In genomic region chr19:47641891-47642485, GRCh38 we compare ENCODE assay signal across 24 cellular contexts. TPM values are rescaled to one million over a fixed set of nuclear protein-coding genes. Genes with fewer than 3 reads are reported as not detected.
DNase-seq lines count a peak whose midpoint lies in the region; ATAC-seq, FAIRE-seq and TF ChIP-seq lines count a peak whose summit lies in the region.
"Had no signal": no experiment of that assay in that cellular context is flagged by ENCODE, and none has a peak within 500 bp of the region (broad histone marks: within the 10 kb centered on the region; RNA-seq: fewer than 3 reads in every experiment).

No MANE protein-coding gene starts in this region.

- DNase-seq in DMS153 (lab: John Stamatoyannopoulos, UW) (peak; percentile 2), DMS153 treated with DMSO at 0.1 percent for 48 hours (lab: John Stamatoyannopoulos, UW; ENCODE audit: unreplicated experiment) (no peak), A549 (ENCODE audit: low read depth in 1 of 2, low spot score in 1 of 2) (no peak), Panc1 (ENCODE audit: low read depth, low spot score) (no peak), epithelial cell of esophagus (ENCODE audit: low read depth) (peak; percentile 59), HTR-8/SVneo (ENCODE audit: insufficient read length, low spot score) (no peak)
- DNase-seq in central memory CD4-positive, alpha-beta T cell: no peak
- DNase-seq: activated CD4-positive, alpha-beta T cell treated with anti-CD3 and anti-CD28 coated beads, Interleukin-2, amount 50 U/mL, for 48 hours; activated naive CD4-positive, alpha-beta T cell treated with anti-CD3 and anti-CD28 coated beads, Interleukin-2, amount 50 U/mL, for 16 hours; anterior cingulate cortex; left lung; naive B cell; NCI-H1436; NCI-H2107; NCI-H510A; PC-9; stimulated activated CD4-positive, alpha-beta T cell treated with anti-CD3 and anti-CD28 coated beads, Interleukin-4, amount 100 ng/mL, for 4 hours had no signal

- H3K4me3 ChIP-seq in A549: no peak overlapping the region
- H3K4me3 ChIP-seq in Panc1 (ENCODE audit: low read depth in 2 of 2, low read length in 2 of 2): no peak overlapping the region
- H3K4me3 ChIP-seq in epithelial cell of esophagus (ENCODE audit: low read length): no peak overlapping the region
- H3K4me3 ChIP-seq: left lung, PC-9, prostate gland had no signal

- H3K9me3 ChIP-seq in A549 (no peaks in the 10 kb centered on the region), Panc1 (ENCODE audit: control insufficient read depth, insufficient read depth, low read depth, low read length) (no peaks in the 10 kb centered on the region)
- H3K9me3 ChIP-seq: left lung, prostate gland had no signal

- ATAC-seq in A549 (no peak), Panc1 (no peak), HG03378 (IDR thresholded peaks at IDR 0.05; ENCODE audit: unreplicated experiment) (no peak)
- ATAC-seq: activated CD4-positive, CD25-positive, alpha-beta regulatory T cell treated with anti-CD3 and anti-CD28 coated beads, Interleukin-2, amount 50 U/mL, for 24 hours; left lung; sciatic nerve; stimulated activated memory B cell treated with anti-CD40 and anti-IgM and Interleukin-4, amounts not matched to agents 10 μg/mL and 1 μg/mL and 100 μg/mL, for 72 hours had no signal

- CTCF ChIA-PET in A549 (lab: Yijun Ruan, JAX) (no interaction called here), Panc1 (lab: Charles Lee) (no interaction called here)

- BruUV-seq in Panc1 (replicated peaks; lab: Mats Ljungman, UMichigan): TSS peak; percentile 45

- no peak overlapping the region for H3K27ac ChIP-seq in A549
- no peak overlapping the region for H3K27ac ChIP-seq in Panc1 (ENCODE audit: low read length)
- H3K27ac ChIP-seq: 22Rv1, left lung, PC-9, prostate gland had no signal

- no peak for TF ChIP-seq RAD21 in A549 (conservative IDR thresholded peaks at IDR 0.05 in 1 of 2, IDR thresholded peaks at IDR 0.05 in 1 of 2)

- TF ChIP-seq POLR2A in A549 (IDR thresholded peaks at IDR 0.05; ENCODE audit: low read length): no peak

- H3K4me1 ChIP-seq in A549 (0 out of 3 replicates have a peak, but pooled peaks cover 3% of the 10 kb centered on the region), Panc1 (ENCODE audit: control insufficient read depth, insufficient read depth, low read length) (peaks cover 11% of the 10 kb centered on the region)
- H3K4me1 ChIP-seq: prostate gland had no signal

- FAIRE-seq in A549 (lab: Jason Lieb, UNC) (peak; percentile 18), HTR-8/SVneo (lab: Jason Lieb, UNC) (no peak)
- FAIRE-seq: GM12891 had no signal

- H3K36me3 ChIP-seq in Panc1 (ENCODE audit: control insufficient read depth, insufficient read depth, low read length): no peaks in the 10 kb centered on the region
- H3K36me3 ChIP-seq: prostate gland had no signal

- 81% methylated on average over 5 of the region's 5 CpGs for WGBS in A549 (ENCODE audit: missing lambda C conversion rate)

- POLR2A ChIA-PET in A549 (lab: Yijun Ruan, JAX) (no interaction called here), Panc1 (lab: Charles Lee) (no interaction called here)

- intact Hi-C loops in Panc1 (cut with micrococcal nuclease; ENCODE audit: unreplicated experiment): no loop called here

- no peaks in the 10 kb centered on the region for H3K27me3 ChIP-seq in Panc1 (ENCODE audit: control insufficient read depth, insufficient read depth, low read length)
- H3K27me3 ChIP-seq: left lung had no signal

- TF ChIP-seq CTCF in A549 (IDR thresholded peaks at IDR 0.05) (no peak), Panc1 (IDR thresholded peaks at IDR 0.05) (no peak), epithelial cell of esophagus (IDR thresholded peaks at IDR 0.05; ENCODE audit: insufficient read depth, low read depth, low read length, missing control alignments) (no peak)

- in situ Hi-C loops in Panc1 (cut with HindIII; ENCODE audit: low pct_unique_long_range_greater_than_20kb, low sequenced_read_pairs): no loop called here

- no peak for TF ChIP-seq EP300 in A549 (IDR thresholded peaks at IDR 0.05)

- H3K4me2 ChIP-seq in A549: no peak overlapping the region
- H3K4me2 ChIP-seq: PC-9 had no signal

TF ChIP-seq in A549, 52 proteins besides CTCF, POLR2A, EP300 and RAD21:
- TF ChIP-seq ESRRA (IDR thresholded peaks at IDR 0.05; ENCODE audit: borderline replicate concordance, low read length) (no peak), KDM1A (IDR thresholded peaks at IDR 0.05; ENCODE audit: low read depth) (no peak), HMGXB4 (CRISPR knock-in tag; IDR thresholded peaks at IDR 0.05; ENCODE audit: borderline replicate concordance) (no peak), NPAS2 (CRISPR knock-in tag; IDR thresholded peaks at IDR 0.05; ENCODE audit: borderline replicate concordance) (no peak), HDAC2 (IDR thresholded peaks at IDR 0.05) (no peak), ZFP36 (IDR thresholded peaks at IDR 0.05; ENCODE audit: borderline replicate concordance, partially characterized antibody) (no peak), MAFK (IDR thresholded peaks at IDR 0.05; ENCODE audit: partially characterized antibody) (no peak), CBX2 (IDR thresholded peaks at IDR 0.05; ENCODE audit: borderline replicate concordance, low read depth) (no peak), RNF2 (IDR thresholded peaks at IDR 0.05; ENCODE audit: borderline replicate concordance, low read depth) (no peak), KDM5A (IDR thresholded peaks at IDR 0.05) (no peak), MYC (IDR thresholded peaks at IDR 0.05; ENCODE audit: borderline replicate concordance, low read length) (no peak), NR3C1 (IDR thresholded peaks at IDR 0.05) (no peak), CEBPB (IDR thresholded peaks at IDR 0.05) (no peak), FOSL2 (IDR thresholded peaks at IDR 0.05) (no peak), FOSL2 (CRISPR knock-in tag; IDR thresholded peaks at IDR 0.05) (no peak), HOXA7 (CRISPR knock-in tag; IDR thresholded peaks at IDR 0.05) (no peak), ZSCAN20 (CRISPR knock-in tag; IDR thresholded peaks at IDR 0.05) (no peak), HOXB13 (CRISPR knock-in tag; IDR thresholded peaks at IDR 0.05; ENCODE audit: low read depth) (no peak), TP53 (CRISPR knock-in tag; IDR thresholded peaks at IDR 0.05) (no peak), PHF8 (IDR thresholded peaks at IDR 0.05; ENCODE audit: borderline replicate concordance, low read depth) (no peak), SREBF2 (IDR thresholded peaks at IDR 0.05) (no peak)
TF ChIP-seq in A549: peak in this region for 0.

RNA-seq across cellular contexts. Expression of gene BICRA, which starts 33.1 kb away (rescaled TPM):
- polyA plus RNA-seq in A549 (2011; rRNA removed) (0.83 and 1.1 TPM in 2 replicates), A549 (2017; fragmentation: RNase III; extraction: RNeasy Plus Mini Kit Qiagen cat#74134 plus additional on column Dnase treatment) (12.4 to 14.6 TPM (median 12.4 TPM) in 3 replicates)
- polyA plus RNA-seq in A549 (2012; cell fraction: cytosol; rRNA removed): 2.2 and 3.6 TPM in 2 replicates
- polyA plus RNA-seq in A549 (2012; cell fraction: nucleus; rRNA removed): 13.2 and 16.4 TPM in 2 replicates
- 5.8 and 9.0 TPM in 2 replicates for polyA minus RNA-seq in A549 (2011; rRNA and poly(A)+ RNA removed)
- total RNA-seq in Panc1 (2021; ENCODE audit: unreplicated experiment): 13.7 TPM
- polyA plus RNA-seq in Panc1 (2012; ENCODE audit: insufficient read length): 10.3 TPM

Comparison
In these comparisons a context has a peak if more than half of its experiments do, and no peak if none do; other contexts are left out.
1. DNase-seq: peak in DMS153 (single experiment) and epithelial cell of esophagus (single experiment); none in DMS153 treated with DMSO at 0.1 percent for 48 hours (single experiment), A549 (0 of 2), Panc1 (single experiment), central memory CD4-positive, alpha-beta T cell (single experiment) and HTR-8/SVneo (single experiment).